In the genomic region with DNA sequence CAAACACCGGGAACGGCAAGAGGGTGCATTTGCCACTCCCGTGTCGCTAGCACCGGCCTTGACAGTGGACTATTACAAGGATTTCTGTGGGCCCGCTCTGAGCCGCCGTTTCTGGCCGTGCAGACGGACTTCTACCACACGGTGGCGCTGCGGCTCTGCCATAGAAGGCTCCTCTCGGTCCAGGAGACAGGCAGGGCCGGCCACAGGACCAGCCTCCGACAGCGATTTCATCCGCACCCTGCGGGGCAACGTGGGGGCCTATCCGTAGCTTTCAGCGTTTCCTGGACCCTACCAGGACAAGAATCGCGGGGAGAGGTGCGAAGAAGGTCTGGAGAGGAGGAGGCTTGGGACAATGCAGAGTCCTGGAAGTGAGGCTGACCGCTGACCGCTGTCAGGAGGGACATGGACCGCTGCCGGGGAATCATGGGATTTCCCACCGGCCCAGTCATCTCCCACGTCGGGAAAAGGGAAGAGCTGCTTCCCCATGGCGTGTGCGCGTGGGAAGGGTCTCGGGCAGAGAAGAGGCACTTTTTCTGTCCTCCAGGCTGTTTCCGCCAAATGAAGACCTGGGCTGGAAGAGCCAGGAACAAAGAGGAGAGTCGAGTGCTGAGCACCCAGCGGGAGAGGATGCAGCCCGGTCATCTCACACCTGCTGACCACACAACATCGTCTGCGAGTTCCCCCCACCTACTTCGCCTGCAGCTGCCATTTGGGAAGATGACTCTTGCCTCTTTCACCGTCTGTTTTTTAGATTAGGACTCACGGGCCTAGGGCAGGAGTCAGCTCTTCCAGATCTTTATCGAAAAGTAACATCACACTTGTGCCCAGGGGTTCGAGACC, we compare ENCODE assay signal across 8 cellular contexts. TPM values are rescaled to one million over a fixed set of nuclear protein-coding genes. Genes with fewer than 3 reads are reported as not detected.
DNase-seq lines count a peak whose midpoint lies in the region; ATAC-seq, FAIRE-seq and TF ChIP-seq lines count a peak whose summit lies in the region.

No MANE protein-coding gene starts in this region.

- H3K36me3 Mint-ChIP-seq in activated CD4-positive, alpha-beta T cell treated with anti-CD3 and anti-CD28 coated beads for 36 hours (ENCODE audit: low read depth), result no peaks in the 10 kb centered on the region

- peak overlapping the region; percentile 53 for H3K4me3 ChIP-seq in choroid plexus epithelial cell (ENCODE audit: low read depth, low read length)

- POLR2A ChIA-PET in activated CD4-positive, alpha-beta T cell treated with anti-CD3 and anti-CD28 coated beads for 36 hours (lab: Charles Lee), result interaction anchor here (0.6 kb wide), 1 partner anchor 732 kb away, joined by 3 read pairs; no protein-coding TSS in a partner anchor

- no peak overlapping the region for H3K4me3 Mint-ChIP-seq in activated CD4-positive, alpha-beta T cell treated with anti-CD3 and anti-CD28 coated beads for 36 hours

- DNase-seq in GM12891 (ENCODE audit: insufficient read length, low spot score), result peak; percentile 66
- peak; percentile 83 for DNase-seq in NCI-H460 (ENCODE audit: extremely low read depth, low read depth)
- DNase-seq in activated CD4-positive, alpha-beta T cell treated with anti-CD3 and anti-CD28 coated beads for 36 hours, result peak; percentile 91
- DNase-seq in choroid plexus epithelial cell (ENCODE audit: low read depth), result peak; percentile 89
- peak; percentile 89 for DNase-seq in left lobe of liver (ENCODE audit: low spot score)
- peak; percentile 72 to 82 for DNase-seq in stimulated activated CD4-positive, alpha-beta T cell treated with anti-CD3 and anti-CD28 coated beads, Interleukin-1b, Interleukin-23, amount 100 ng/mL, for 4 hours (ENCODE audit: low read depth in 2 of 2)

- peak; percentile 74 for FAIRE-seq in GM12891 (lab: Jason Lieb, UNC)

- CTCF ChIA-PET in activated CD4-positive, alpha-beta T cell treated with anti-CD3 and anti-CD28 coated beads for 36 hours (lab: Charles Lee), result interaction anchor here (0.6 to 3.4 kb wide), 28 partner anchors 8 to 905 kb away, joined by 3 to 26 read pairs (median 3); a partner anchor contains a TSS

- H3K9me3 Mint-ChIP-seq in activated CD4-positive, alpha-beta T cell treated with anti-CD3 and anti-CD28 coated beads for 36 hours (ENCODE audit: low read depth), result no peaks in the 10 kb centered on the region

- H3K27me3 Mint-ChIP-seq in activated CD4-positive, alpha-beta T cell treated with anti-CD3 and anti-CD28 coated beads for 36 hours, result no peaks in the 10 kb centered on the region

- TF ChIP-seq CTCF in choroid plexus epithelial cell (conservative IDR thresholded peaks at IDR 0.05; ENCODE audit: low read depth, low read length), result peak; percentile 91

- intact Hi-C loops in activated CD4-positive, alpha-beta T cell treated with anti-CD3 and anti-CD28 coated beads for 36 hours (cut with DNase I, micrococcal nuclease), result loop anchor here (1.0 to 2.0 kb wide), 6 partner anchors 17 to 781 kb away; no protein-coding TSS in a partner anchor

- ATAC-seq in HG03175 (IDR thresholded peaks at IDR 0.05; ENCODE audit: unreplicated experiment) (peak; percentile 76), left lobe of liver (peak; percentile 97), HG03039 (IDR thresholded peaks at IDR 0.05; ENCODE audit: unreplicated experiment) (no peak)
- ATAC-seq in activated CD4-positive, alpha-beta T cell treated with anti-CD3 and anti-CD28 coated beads for 36 hours, result peak; percentile 85

- no peak for TF ChIP-seq POLR2A in GM12891 (IDR thresholded peaks at IDR 0.05; ENCODE audit: low read depth, low read length)

- H3K27ac Mint-ChIP-seq in activated CD4-positive, alpha-beta T cell treated with anti-CD3 and anti-CD28 coated beads for 36 hours, result no peak overlapping the region

- H3K4me1 Mint-ChIP-seq in activated CD4-positive, alpha-beta T cell treated with anti-CD3 and anti-CD28 coated beads for 36 hours, result peaks cover 10% of the 10 kb centered on the region

TF ChIP-seq in GM12891, 5 proteins besides CTCF, POLR2A, EP300 and RAD21:
- TF ChIP-seq POLR2AphosphoS5 (IDR thresholded peaks at IDR 0.05; ENCODE audit: low read depth, low read length) (no peak), PAX5 (IDR thresholded peaks at IDR 0.05; ENCODE audit: insufficient read depth, low read length, severe bottlenecking) (no peak), TAF1 (IDR thresholded peaks at IDR 0.05; ENCODE audit: low read depth, low read length) (no peak), POU2F2 (IDR thresholded peaks at IDR 0.05; ENCODE audit: low read depth, low read length) (no peak), SPI1 (IDR thresholded peaks at IDR 0.05; ENCODE audit: low read depth, low read length) (no peak)

RNA-seq across cellular contexts. Expression of a gene that starts 35.5 kb away (rescaled TPM):
- polyA plus RNA-seq in GM12891 (2012; ENCODE audit: low read depth, missing spikeins), result 17.0 TPM
- not detected in 2 replicates for total RNA-seq in NCI-H460 (2014; rRNA removed; shearing (Covaris generic))
- polyA plus RNA-seq in NCI-H460 (2014; cell fraction: nucleus; rRNA removed), result not detected in 2 replicates
- 1 to 10 TPM in 1 of 2 experiments, under 1 TPM in 1; 0.86 to 1.2 TPM for total RNA-seq in activated CD4-positive, alpha-beta T cell treated with anti-CD3 and anti-CD28 coated beads for 36 hours
- total RNA-seq in left lobe of liver, result 188 TPM

Comparison
In these comparisons a context has a peak if more than half of its experiments do, and no peak if none do; other contexts are left out.
1. RNA of a gene that starts 35.5 kb away (total RNA-seq): 188 TPM in left lobe of liver (single experiment); 0.86 to 1.2 TPM in activated CD4-positive, alpha-beta T cell treated with anti-CD3 and anti-CD28 coated beads for 36 hours and not detected in NCI-H460; every median in the first group is over 10 times any median in the second.
2. Peak in every context shown above with its lines, with median percentiles within 50 percentile points of each other: DNase-seq.